Comparison of ENCODE assay signal across 1 cellular context in the genomic region with DNA sequence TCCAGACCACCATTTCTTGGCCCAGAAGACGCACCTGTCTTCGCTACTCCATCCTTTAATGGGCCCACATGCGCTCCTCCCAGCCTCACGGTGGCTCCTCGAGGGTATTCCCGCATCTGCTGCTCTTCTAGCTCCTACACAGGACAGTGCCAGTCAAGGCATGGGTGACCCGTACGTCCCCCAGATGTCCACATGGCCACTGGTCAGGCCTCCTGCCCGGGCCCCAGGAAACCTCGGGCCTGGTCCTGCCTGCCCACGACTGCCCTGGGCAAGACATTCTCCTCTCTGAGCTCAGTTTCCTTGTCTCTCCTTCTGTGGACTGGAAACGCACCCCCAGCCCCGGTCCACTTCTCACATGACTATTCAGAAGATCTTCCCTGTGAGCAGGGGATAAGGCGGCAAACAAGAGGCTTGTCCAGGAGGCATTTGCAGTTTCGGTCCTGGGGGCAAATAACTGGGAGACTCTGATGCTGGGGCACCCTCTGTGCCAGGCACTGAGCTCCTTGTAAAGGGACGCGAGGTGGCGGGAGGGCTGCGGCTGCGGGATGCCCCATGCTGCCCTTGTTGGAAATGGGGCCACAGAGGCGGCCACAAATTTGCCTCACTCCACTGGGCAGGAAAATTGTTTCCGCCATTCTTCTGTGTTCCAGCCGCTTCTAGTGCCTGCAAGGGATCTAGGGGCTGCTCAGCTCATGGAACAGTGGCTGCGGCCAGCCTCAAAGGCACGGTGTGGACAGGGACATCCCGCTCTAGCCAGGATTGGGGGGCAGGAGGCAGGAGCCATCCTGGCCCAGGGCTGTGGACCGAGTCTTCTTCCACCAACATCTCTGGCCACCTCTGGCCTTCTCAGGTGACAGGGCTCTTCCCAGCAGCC.
A peak's percentile ranks its signal among the peaks of the same experiment; 100 is the strongest.
TF ChIP-seq lines count a peak whose summit lies in the region.

No MANE protein-coding gene starts in this region.

TF ChIP-seq in HEK293, 187 proteins besides CTCF, POLR2A, EP300 and RAD21 (continued from another document):
- TF ChIP-seq, protein P1, sequence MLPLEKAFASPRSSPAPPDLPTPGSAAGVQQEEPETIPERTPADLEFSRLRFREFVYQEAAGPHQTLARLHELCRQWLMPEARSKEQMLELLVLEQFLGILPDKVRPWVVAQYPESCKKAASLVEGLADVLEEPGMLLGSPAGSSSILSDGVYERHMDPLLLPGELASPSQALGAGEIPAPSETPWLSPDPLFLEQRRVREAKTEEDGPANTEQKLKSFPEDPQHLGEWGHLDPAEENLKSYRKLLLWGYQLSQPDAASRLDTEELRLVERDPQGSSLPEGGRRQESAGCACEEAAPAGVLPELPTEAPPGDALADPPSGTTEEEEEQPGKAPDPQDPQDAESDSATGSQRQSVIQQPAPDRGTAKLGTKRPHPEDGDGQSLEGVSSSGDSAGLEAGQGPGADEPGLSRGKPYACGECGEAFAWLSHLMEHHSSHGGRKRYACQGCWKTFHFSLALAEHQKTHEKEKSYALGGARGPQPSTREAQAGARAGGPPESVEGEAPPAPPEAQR (tag by site-specific recombination; IDR thresholded peaks at IDR 0.05): no peak
- TF ChIP-seq ZNF354C (tag by site-specific recombination; IDR thresholded peaks at IDR 0.05; ENCODE audit: borderline replicate concordance, low read depth): no peak
- TF ChIP-seq ZNF341 (tag by site-specific recombination; IDR thresholded peaks at IDR 0.05; ENCODE audit: low read depth): peak; percentile 53; the same call in 1 of the 2 replicates
- no peak for TF ChIP-seq ZEB2 (tag by site-specific recombination; IDR thresholded peaks at IDR 0.05)
- TF ChIP-seq, protein P2, sequence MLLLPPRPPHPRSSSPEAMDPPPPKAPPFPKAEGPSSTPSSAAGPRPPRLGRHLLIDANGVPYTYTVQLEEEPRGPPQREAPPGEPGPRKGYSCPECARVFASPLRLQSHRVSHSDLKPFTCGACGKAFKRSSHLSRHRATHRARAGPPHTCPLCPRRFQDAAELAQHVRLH (tag by site-specific recombination; IDR thresholded peaks at IDR 0.05): no peak
- TF ChIP-seq ZNF335 (tag by site-specific recombination; conservative IDR thresholded peaks at IDR 0.05): 0 out of 2 replicates have a peak, but pooled peaks have one; percentile 16
- TF ChIP-seq ZNF433 (tag by site-specific recombination; IDR thresholded peaks at IDR 0.05; ENCODE audit: low read depth): no peak
- TF ChIP-seq ZNF837 (tag by site-specific recombination; IDR thresholded peaks at IDR 0.05): no peak
- TF ChIP-seq ZNF521 (tag by site-specific recombination; IDR thresholded peaks at IDR 0.05): no peak
- no peak for TF ChIP-seq ZNF292 (tag by site-specific recombination; IDR thresholded peaks at IDR 0.05; ENCODE audit: borderline replicate concordance, low read depth)
- TF ChIP-seq, protein P3, sequence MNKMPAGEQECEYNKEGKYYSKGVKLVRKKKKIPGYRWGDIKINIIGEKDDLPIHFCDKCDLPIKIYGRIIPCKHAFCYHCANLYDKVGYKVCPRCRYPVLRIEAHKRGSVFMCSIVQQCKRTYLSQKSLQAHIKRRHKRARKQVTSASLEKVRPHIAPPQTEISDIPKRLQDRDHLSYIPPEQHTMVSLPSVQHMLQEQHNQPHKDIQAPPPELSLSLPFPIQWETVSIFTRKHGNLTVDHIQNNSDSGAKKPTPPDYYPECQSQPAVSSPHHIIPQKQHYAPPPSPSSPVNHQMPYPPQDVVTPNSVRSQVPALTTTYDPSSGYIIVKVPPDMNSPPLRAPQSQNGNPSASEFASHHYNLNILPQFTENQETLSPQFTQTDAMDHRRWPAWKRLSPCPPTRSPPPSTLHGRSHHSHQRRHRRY (tag by site-specific recombination; IDR thresholded peaks at IDR 0.05): no peak
- TF ChIP-seq, protein P4, sequence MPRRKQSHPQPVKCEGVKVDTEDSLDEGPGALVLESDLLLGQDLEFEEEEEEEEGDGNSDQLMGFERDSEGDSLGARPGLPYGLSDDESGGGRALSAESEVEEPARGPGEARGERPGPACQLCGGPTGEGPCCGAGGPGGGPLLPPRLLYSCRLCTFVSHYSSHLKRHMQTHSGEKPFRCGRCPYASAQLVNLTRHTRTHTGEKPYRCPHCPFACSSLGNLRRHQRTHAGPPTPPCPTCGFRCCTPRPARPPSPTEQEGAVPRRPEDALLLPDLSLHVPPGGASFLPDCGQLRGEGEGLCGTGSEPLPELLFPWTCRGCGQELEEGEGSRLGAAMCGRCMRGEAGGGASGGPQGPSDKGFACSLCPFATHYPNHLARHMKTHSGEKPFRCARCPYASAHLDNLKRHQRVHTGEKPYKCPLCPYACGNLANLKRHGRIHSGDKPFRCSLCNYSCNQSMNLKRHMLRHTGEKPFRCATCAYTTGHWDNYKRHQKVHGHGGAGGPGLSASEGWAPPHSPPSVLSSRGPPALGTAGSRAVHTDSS (tag by site-specific recombination; IDR thresholded peaks at IDR 0.05): no peak
- no peak for TF ChIP-seq ZNF416 (tag by site-specific recombination; IDR thresholded peaks at IDR 0.05)
